26 cellular contexts compared by ENCODE assay signal in the genomic region with DNA sequence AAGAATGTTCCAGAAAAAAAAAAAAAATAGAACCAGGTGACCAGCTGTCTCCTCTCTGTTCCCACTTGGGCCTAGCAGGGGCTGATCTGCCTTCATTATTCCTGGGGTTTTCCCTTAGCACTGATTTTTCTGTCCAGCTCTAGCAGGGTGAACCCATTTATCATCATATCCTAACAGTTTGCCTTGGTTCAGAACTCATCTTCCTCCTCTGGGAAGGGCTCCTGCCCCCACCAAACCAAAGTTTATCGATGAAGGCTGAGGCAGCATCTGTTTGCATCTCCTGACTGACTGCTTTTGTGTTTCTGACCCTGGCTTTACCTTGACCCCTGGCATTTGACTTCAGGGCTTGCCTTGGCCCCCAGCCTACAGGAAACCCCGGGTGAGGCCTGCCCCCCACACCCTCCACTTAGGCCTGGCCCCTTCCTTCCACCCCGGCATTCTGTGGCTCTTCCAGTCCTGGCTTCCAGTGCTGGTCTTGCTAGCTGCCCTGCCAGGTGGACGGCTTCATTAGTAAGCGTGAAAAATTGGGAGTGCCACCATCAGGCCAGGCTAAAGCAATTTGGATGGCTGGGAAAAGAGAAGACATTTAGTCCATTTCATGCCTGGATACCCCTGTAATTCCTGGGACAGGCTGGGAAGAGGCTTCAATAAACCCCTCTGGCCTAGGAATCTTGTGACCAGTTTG.
DNase-seq lines count a peak whose midpoint lies in the region; ATAC-seq and TF ChIP-seq lines count a peak whose summit lies in the region.
"Had no signal": no experiment of that assay in that cellular context is flagged by ENCODE, and none has a peak within 500 bp of the region (broad histone marks: within the 10 kb centered on the region; RNA-seq: fewer than 3 reads in every experiment).

No MANE protein-coding gene starts in this region.

- H3K27ac Mint-ChIP-seq in nephron progenitor cell = peak overlapping the region; percentile 93
- H3K27ac Mint-ChIP-seq in natural killer cell treated with Interleukin-12 subunit alpha and Interleukin-12 subunit beta and Interleukin-15 and Interleukin-18, amount 100 ng/mL, for 72 hours = no peak overlapping the region
- H3K27ac Mint-ChIP-seq: activated naive CD4-positive, alpha-beta T cell treated with anti-CD3 and anti-CD28 coated beads for 36 hours; CD8-positive, alpha-beta T cell had no signal

- H3K4me1 Mint-ChIP-seq in nephron progenitor cell = peaks cover 81% of the 10 kb centered on the region
- peaks cover 0 to 4% of the 10 kb centered on the region in 2 donors for H3K4me1 Mint-ChIP-seq in natural killer cell treated with Interleukin-12 subunit alpha and Interleukin-12 subunit beta and Interleukin-15 and Interleukin-18, amount 100 ng/mL, for 72 hours (ENCODE audit: low read depth in 2 of 2)

- no peaks in the 10 kb centered on the region for H3K27me3 ChIP-seq in BLaER1
- no peaks in the 10 kb centered on the region for H3K27me3 ChIP-seq in H7 (ENCODE audit: control insufficient read depth, insufficient read depth, low read length)
- H3K27me3 ChIP-seq: body of pancreas, gastrocnemius medialis, ovary, SJSA1, stomach, thyroid gland had no signal

- peaks cover 16% of the 10 kb centered on the region for H3K36me3 Mint-ChIP-seq in nephron progenitor cell (ENCODE audit: low read depth)
- H3K36me3 Mint-ChIP-seq in natural killer cell treated with Interleukin-12 subunit alpha and Interleukin-12 subunit beta and Interleukin-15 and Interleukin-18, amount 100 ng/mL, for 72 hours = no peaks in the 10 kb centered on the region
- H3K36me3 Mint-ChIP-seq: CD8-positive, alpha-beta T cell had no signal

- no peak overlapping the region for H3K4me2 ChIP-seq in BLaER1

- H3K9me3 ChIP-seq in BLaER1 = no peaks in the 10 kb centered on the region
- H3K9me3 ChIP-seq: body of pancreas, gastrocnemius medialis, HAP-1, lower lobe of right lung, ovary, SJSA1, stomach, thyroid gland had no signal

- H3K27ac ChIP-seq in BLaER1 = peak overlapping the region; percentile 49; the same call in 1 of the 2 replicates
- H3K27ac ChIP-seq in caudate nucleus (ENCODE audit: low read depth, low read length) = peak overlapping the region; percentile 40
- H3K27ac ChIP-seq: body of pancreas, gastrocnemius medialis, lower lobe of right lung, ovary, SJSA1, stomach, thyroid gland had no signal

- H3K36me3 ChIP-seq in BLaER1 (peaks cover 91% of the 10 kb centered on the region), H7 (replicated peaks; ENCODE audit: control insufficient read depth, insufficient read depth, low read length) (no peaks in the 10 kb centered on the region)
- H3K36me3 ChIP-seq: gastrocnemius medialis, HAP-1, lower lobe of right lung, ovary, SJSA1, stomach, thyroid gland had no signal

- no peak for ATAC-seq in natural killer cell treated with Interleukin-12 subunit alpha and Interleukin-12 subunit beta and Interleukin-15 and Interleukin-18, amount 100 ng/mL, for 72 hours
- ATAC-seq in HG03139 (IDR thresholded peaks at IDR 0.05; ENCODE audit: unreplicated experiment) = no peak
- ATAC-seq in HG02571 (IDR thresholded peaks at IDR 0.05; ENCODE audit: unreplicated experiment) = no peak
- ATAC-seq in HG02870 (IDR thresholded peaks at IDR 0.05; ENCODE audit: unreplicated experiment) = no peak
- ATAC-seq: body of pancreas; CD8-positive, alpha-beta T cell; gastrocnemius medialis; lower lobe of right lung; naive thymus-derived CD4-positive, alpha-beta T cell had no signal

- no peak overlapping the region for H3K4me3 ChIP-seq in BLaER1
- no peak overlapping the region for H3K4me3 ChIP-seq in H7 (ENCODE audit: insufficient read depth, low read depth, low read length)
- H3K4me3 ChIP-seq: body of pancreas, gastrocnemius medialis, HAP-1, lower lobe of right lung, ovary, SJSA1, stomach, thyroid gland had no signal

- no peak for TF ChIP-seq CTCF in nephron progenitor cell (IDR thresholded peaks at IDR 0.05)

- DNase-seq in H7 = peak; percentile 35
- no peak for DNase-seq in caudate nucleus (lab: John Stamatoyannopoulos, UW)
- DNase-seq in nephron progenitor cell = no peak
- no peak for DNase-seq in natural killer cell treated with Interleukin-12 subunit alpha and Interleukin-12 subunit beta and Interleukin-15 and Interleukin-18, amount 100 ng/mL, for 72 hours (ENCODE audit: low spot score)
- DNase-seq: activated naive CD4-positive, alpha-beta T cell treated with anti-CD3 and anti-CD28 coated beads for 36 hours; AML-193; body of pancreas; CD8-positive, alpha-beta T cell; DMS153; gastrocnemius medialis; IMR-90; lower lobe of right lung; naive thymus-derived CD4-positive, alpha-beta T cell; NCI-H1048; NCI-H446; ovary; RPMI8226; small intestine; stomach; thyroid gland had no signal

- no peak overlapping the region for H3K9ac ChIP-seq in BLaER1

- H4K20me1 ChIP-seq in BLaER1 = peaks cover 93% of the 10 kb centered on the region

- peaks cover 10% of the 10 kb centered on the region for H3K27me3 Mint-ChIP-seq in nephron progenitor cell (ENCODE audit: low read depth, poor library complexity)
- no peaks in the 10 kb centered on the region for H3K27me3 Mint-ChIP-seq in natural killer cell treated with Interleukin-12 subunit alpha and Interleukin-12 subunit beta and Interleukin-15 and Interleukin-18, amount 100 ng/mL, for 72 hours
- H3K27me3 Mint-ChIP-seq: naive thymus-derived CD4-positive, alpha-beta T cell had no signal

- peaks cover 63% of the 10 kb centered on the region for H3K4me1 ChIP-seq in BLaER1
- H3K4me1 ChIP-seq: body of pancreas had no signal

- H3K4me3 Mint-ChIP-seq in nephron progenitor cell = no peak overlapping the region
- H3K4me3 Mint-ChIP-seq in natural killer cell treated with Interleukin-12 subunit alpha and Interleukin-12 subunit beta and Interleukin-15 and Interleukin-18, amount 100 ng/mL, for 72 hours = no peak overlapping the region
- H3K4me3 Mint-ChIP-seq: activated naive CD4-positive, alpha-beta T cell treated with anti-CD3 and anti-CD28 coated beads for 36 hours; CD8-positive, alpha-beta T cell; naive thymus-derived CD4-positive, alpha-beta T cell had no signal

- no peaks in the 10 kb centered on the region for H3K9me3 Mint-ChIP-seq in nephron progenitor cell
- H3K9me3 Mint-ChIP-seq in natural killer cell treated with Interleukin-12 subunit alpha and Interleukin-12 subunit beta and Interleukin-15 and Interleukin-18, amount 100 ng/mL, for 72 hours = no peaks in the 10 kb centered on the region
- H3K9me3 Mint-ChIP-seq: activated naive CD4-positive, alpha-beta T cell treated with anti-CD3 and anti-CD28 coated beads for 36 hours; CD8-positive, alpha-beta T cell; naive thymus-derived CD4-positive, alpha-beta T cell had no signal
